ENCODE assay signal across 21 cellular contexts in genomic region chr10:116208999-116209398, GRCh38.
DNase-seq lines count a peak whose midpoint lies in the region; ATAC-seq, FAIRE-seq and TF ChIP-seq lines count a peak whose summit lies in the region.
"Had no signal": no experiment of that assay in that cellular context is flagged by ENCODE, and none has a peak within 500 bp of the region (broad histone marks: within the 10 kb centered on the region; RNA-seq: fewer than 3 reads in every experiment).

No MANE protein-coding gene starts in this region.

- H3K4me1 Mint-ChIP-seq in nephron, result peaks cover 68% of the 10 kb centered on the region
- peaks cover 30% of the 10 kb centered on the region for H3K4me1 Mint-ChIP-seq in neural progenitor cell
- H3K4me1 Mint-ChIP-seq: CD4-positive, CD25-positive, alpha-beta regulatory T cell; CD8-positive, alpha-beta memory T cell had no signal

- H3K27me3 ChIP-seq in BLaER1 (no peaks in the 10 kb centered on the region), Loucy (ENCODE audit: insufficient read depth, low read length, poor library complexity, severe bottlenecking) (no peaks in the 10 kb centered on the region), neural progenitor cell (no peaks in the 10 kb centered on the region)

- H3K36me3 Mint-ChIP-seq in nephron (ENCODE audit: low read depth) (no peaks in the 10 kb centered on the region), neural progenitor cell (no peaks in the 10 kb centered on the region)
- H3K36me3 Mint-ChIP-seq: CD4-positive, CD25-positive, alpha-beta regulatory T cell; CD8-positive, alpha-beta memory T cell had no signal

- TF ChIP-seq CTCF in Loucy (conservative IDR thresholded peaks at IDR 0.05; ENCODE audit: low read length) (no peak), nephron (IDR thresholded peaks at IDR 0.05; ENCODE audit: unreplicated experiment in 3 of 3) (no peak), neural progenitor cell (IDR thresholded peaks at IDR 0.05) (no peak)

- no peak for FAIRE-seq in RCC 7860 (lab: Jason Lieb, UNC)
- FAIRE-seq: A549, G401.6, H1, K562 had no signal

- H3K4me3 Mint-ChIP-seq in nephron, result no peak overlapping the region
- H3K4me3 Mint-ChIP-seq in neural progenitor cell, result no peak overlapping the region
- H3K4me3 Mint-ChIP-seq: CD4-positive, CD25-positive, alpha-beta regulatory T cell; CD8-positive, alpha-beta memory T cell; H9 had no signal

- no peak overlapping the region for H2AFZ ChIP-seq in Loucy (ENCODE audit: low read length)
- no peak overlapping the region for H2AFZ ChIP-seq in neural progenitor cell (replicated peaks)

- H3K9me2 ChIP-seq in Loucy (replicated peaks; ENCODE audit: low read depth, low read length), result no peaks in the 10 kb centered on the region

- DNase-seq in neural progenitor cell (ENCODE audit: low spot score) (no peak), RCC 7860 (ENCODE audit: low spot score) (no peak), DMS79 (lab: John Stamatoyannopoulos, UW) (no peak)
- no peak for DNase-seq in stimulated activated naive CD8-positive, alpha-beta T cell treated with anti-CD3 and anti-CD28 coated beads, Interleukin-15, Interleukin-2, amounts not matched to agents 100 U/mL and 50 U/mL, for 24 hours
- DNase-seq: C1 segment of cervical spinal cord; CD4-positive, CD25-positive, alpha-beta regulatory T cell; CD8-positive, alpha-beta memory T cell; COR-L47; DMS 273 treated with DMSO at 0.1 percent for 48 hours; DMS53; H9 had no signal

- ATAC-seq in HG03045 (IDR thresholded peaks at IDR 0.05; ENCODE audit: unreplicated experiment), result no peak
- ATAC-seq in stimulated activated naive CD8-positive, alpha-beta T cell treated with anti-CD3 and anti-CD28 coated beads, Interleukin-15, Interleukin-2, amounts not matched to agents 100 U/mL and 50 U/mL, for 24 hours, result no peak
- ATAC-seq: A549, K562 had no signal

- peaks cover 70% of the 10 kb centered on the region for H3K79me2 ChIP-seq in Loucy (ENCODE audit: insufficient read depth, low read length)
- no peaks in the 10 kb centered on the region for H3K79me2 ChIP-seq in neural progenitor cell (ENCODE audit: low read depth)

- H3F3A ChIP-seq in Loucy (ENCODE audit: low read depth) (peaks cover 33% of the 10 kb centered on the region), neural progenitor cell (ENCODE audit: low read depth) (no peaks in the 10 kb centered on the region)

- H4K20me1 ChIP-seq in BLaER1 (no peaks in the 10 kb centered on the region), Loucy (ENCODE audit: insufficient read depth, low read length, poor library complexity, severe bottlenecking) (no peaks in the 10 kb centered on the region), neural progenitor cell (ENCODE audit: low read depth) (no peaks in the 10 kb centered on the region)

- H3K4me1 ChIP-seq in BLaER1 (peaks cover 87% of the 10 kb centered on the region), Loucy (ENCODE audit: insufficient read depth, low read length, poor library complexity, severe bottlenecking) (peaks cover 80% of the 10 kb centered on the region), neural progenitor cell (no peaks in the 10 kb centered on the region)

- H3K27me3 Mint-ChIP-seq in nephron (ENCODE audit: low read depth) (peaks cover 4% of the 10 kb centered on the region), neural progenitor cell (ENCODE audit: insufficient read depth, low read depth) (peaks cover 4% of the 10 kb centered on the region)
- H3K27me3 Mint-ChIP-seq: CD4-positive, CD25-positive, alpha-beta regulatory T cell had no signal

- H3K27ac Mint-ChIP-seq in nephron, result peak overlapping the region in 2 of 3 experiments; percentile 61 to 82
- H3K27ac Mint-ChIP-seq in neural progenitor cell, result peak overlapping the region; percentile 90
- H3K27ac Mint-ChIP-seq: CD4-positive, CD25-positive, alpha-beta regulatory T cell; CD8-positive, alpha-beta memory T cell; H9 had no signal

- 0 out of 2 replicates have a peak overlapping the region, but pooled peaks have one; percentile 2 for H3K4me3 ChIP-seq in BLaER1
- H3K4me3 ChIP-seq in Loucy (ENCODE audit: low read length, poor library complexity, severe bottlenecking), result peak overlapping the region; percentile 71
- H3K4me3 ChIP-seq in neural progenitor cell, result no peak overlapping the region
- H3K4me3 ChIP-seq: A549, K562 had no signal

- no peaks in the 10 kb centered on the region for H3K9me3 ChIP-seq in BLaER1
- no peaks in the 10 kb centered on the region for H3K9me3 ChIP-seq in Loucy (ENCODE audit: insufficient read depth, low read depth, low read length)
- H3K9me3 ChIP-seq in neural progenitor cell (ENCODE audit: low read depth), result no peaks in the 10 kb centered on the region
- H3K9me3 ChIP-seq: A549 had no signal

- peak overlapping the region; percentile 87 for H3K27ac ChIP-seq in BLaER1
- no peak overlapping the region for H3K27ac ChIP-seq in neural progenitor cell
- H3K27ac ChIP-seq: 22Rv1, A549, HL-60 had no signal

- H3K36me3 ChIP-seq in BLaER1, result no peaks in the 10 kb centered on the region
- H3K36me3 ChIP-seq in Loucy (ENCODE audit: insufficient read depth, low read length), result no peaks in the 10 kb centered on the region
- no peaks in the 10 kb centered on the region for H3K36me3 ChIP-seq in neural progenitor cell

- H3K9ac ChIP-seq in BLaER1 (peak overlapping the region; percentile 47), Loucy (ENCODE audit: low read depth, low read length, poor library complexity, severe bottlenecking) (peak overlapping the region; percentile 93), neural progenitor cell (no peak overlapping the region)

- H3K9me3 Mint-ChIP-seq in nephron (no peaks in the 10 kb centered on the region), neural progenitor cell (no peaks in the 10 kb centered on the region)
- H3K9me3 Mint-ChIP-seq: H9 had no signal

- H3K4me2 ChIP-seq in BLaER1 (peak overlapping the region; percentile 79), Loucy (ENCODE audit: low read depth, low read length, poor library complexity, severe bottlenecking) (peak overlapping the region; percentile 83), neural progenitor cell (no peak overlapping the region)
- H3K4me2 ChIP-seq: A549 had no signal
